Comparison of ENCODE assay signal across 1 cellular context in the genomic region with DNA sequence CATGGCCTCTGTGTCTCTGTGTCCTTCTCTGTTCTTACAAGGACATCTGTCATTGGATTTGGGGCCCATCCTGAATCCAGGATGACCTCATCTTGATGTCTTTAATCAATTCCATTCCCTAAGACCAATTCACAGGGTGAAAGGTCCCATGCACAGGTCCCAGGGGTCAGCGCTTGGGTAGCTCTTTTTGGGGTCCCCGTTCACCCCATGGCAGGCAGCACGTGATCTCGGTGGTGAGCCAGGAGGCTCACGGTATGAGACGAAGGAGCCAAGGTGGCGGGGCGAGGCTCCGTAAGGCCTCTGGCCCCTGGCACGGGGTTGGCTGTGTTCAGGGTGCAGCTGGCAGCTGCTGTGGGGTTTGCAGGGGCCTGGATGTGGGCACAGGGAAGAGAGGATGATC.
TF ChIP-seq lines count a peak whose summit lies in the region.

No MANE protein-coding gene starts in this region.

TF ChIP-seq in SK-N-SH, 30 proteins besides CTCF, POLR2A, EP300 and RAD21 (continued from another document):
- no peak for TF ChIP-seq NFIC (IDR thresholded peaks at IDR 0.05; ENCODE audit: borderline replicate concordance)
- no peak for TF ChIP-seq GABPA (IDR thresholded peaks at IDR 0.05; ENCODE audit: low read depth)
- TF ChIP-seq, protein P1, sequence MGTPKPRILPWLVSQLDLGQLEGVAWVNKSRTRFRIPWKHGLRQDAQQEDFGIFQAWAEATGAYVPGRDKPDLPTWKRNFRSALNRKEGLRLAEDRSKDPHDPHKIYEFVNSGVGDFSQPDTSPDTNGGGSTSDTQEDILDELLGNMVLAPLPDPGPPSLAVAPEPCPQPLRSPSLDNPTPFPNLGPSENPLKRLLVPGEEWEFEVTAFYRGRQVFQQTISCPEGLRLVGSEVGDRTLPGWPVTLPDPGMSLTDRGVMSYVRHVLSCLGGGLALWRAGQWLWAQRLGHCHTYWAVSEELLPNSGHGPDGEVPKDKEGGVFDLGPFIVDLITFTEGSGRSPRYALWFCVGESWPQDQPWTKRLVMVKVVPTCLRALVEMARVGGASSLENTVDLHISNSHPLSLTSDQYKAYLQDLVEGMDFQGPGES (IDR thresholded peaks at IDR 0.05; ENCODE audit: low read depth, low read length), result no peak
- TF ChIP-seq EZH2phosphoT487 (IDR thresholded peaks at IDR 0.05; ENCODE audit: borderline replicate concordance, low read depth), result no peak
- TF ChIP-seq, protein P2, sequence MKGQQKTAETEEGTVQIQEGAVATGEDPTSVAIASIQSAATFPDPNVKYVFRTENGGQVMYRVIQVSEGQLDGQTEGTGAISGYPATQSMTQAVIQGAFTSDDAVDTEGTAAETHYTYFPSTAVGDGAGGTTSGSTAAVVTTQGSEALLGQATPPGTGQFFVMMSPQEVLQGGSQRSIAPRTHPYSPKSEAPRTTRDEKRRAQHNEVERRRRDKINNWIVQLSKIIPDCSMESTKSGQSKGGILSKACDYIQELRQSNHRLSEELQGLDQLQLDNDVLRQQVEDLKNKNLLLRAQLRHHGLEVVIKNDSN (IDR thresholded peaks at IDR 0.05; ENCODE audit: borderline replicate concordance, low read depth), result no peak
- TF ChIP-seq GATA2 (CRISPR knock-in tag; IDR thresholded peaks at IDR 0.05), result no peak
TF ChIP-seq in SK-N-SH: peak in this region for 0.
